Comparison of ENCODE assay signal across 9 cellular contexts in the genomic region with DNA sequence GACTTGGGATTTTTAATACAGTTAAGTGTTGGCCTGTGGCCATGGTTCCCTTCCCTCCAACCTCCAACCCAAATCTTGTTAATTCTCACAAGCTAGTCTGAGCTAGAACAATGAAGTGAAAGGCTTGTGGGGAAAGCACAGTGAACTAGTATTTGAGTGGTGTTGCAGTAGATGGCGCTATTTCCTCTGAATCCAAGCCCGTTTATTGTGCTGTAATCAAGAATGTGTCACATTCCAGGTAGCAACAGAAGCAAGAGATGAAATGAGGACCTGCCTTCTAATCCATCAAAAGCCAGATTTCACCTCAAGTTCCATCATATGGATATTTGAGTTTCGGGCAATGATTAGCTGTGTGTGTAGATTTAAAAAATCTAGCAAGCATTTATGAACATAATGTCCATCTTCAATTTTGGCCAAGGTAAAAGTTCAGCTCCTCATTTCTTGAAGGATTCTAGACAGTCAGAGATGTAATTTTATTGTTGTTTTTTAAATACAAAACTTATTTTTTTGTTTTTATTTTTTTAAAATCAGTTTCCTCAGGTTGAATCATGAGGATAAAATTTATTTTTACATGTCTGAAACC.
DNase-seq lines count a peak whose midpoint lies in the region; TF ChIP-seq lines count a peak whose summit lies in the region.
"Had no signal": no experiment of that assay in that cellular context is flagged by ENCODE, and none has a peak within 500 bp of the region (broad histone marks: within the 10 kb centered on the region; RNA-seq: fewer than 3 reads in every experiment).

No MANE protein-coding gene starts in this region.

- H3K79me2 ChIP-seq in MM.1S (ENCODE audit: low read length) (no peaks in the 10 kb centered on the region), fibroblast of lung (ENCODE audit: control insufficient read depth, insufficient read depth, low read length) (no peaks in the 10 kb centered on the region)

- H3K36me3 Mint-ChIP-seq in activated naive CD4-positive, alpha-beta T cell treated with anti-CD3 and anti-CD28 coated beads for 36 hours (ENCODE audit: low read depth) = no peaks in the 10 kb centered on the region
- H3K36me3 Mint-ChIP-seq in progenitor cell of endocrine pancreas (ENCODE audit: insufficient read depth) = no peaks in the 10 kb centered on the region
- H3K36me3 Mint-ChIP-seq: activated naive CD8-positive, alpha-beta T cell had no signal

- H3K27ac ChIP-seq in MM.1S (ENCODE audit: low read length) = no peak overlapping the region
- no peak overlapping the region for H3K27ac ChIP-seq in fibroblast of lung (ENCODE audit: insufficient read depth, low read length)

- no peaks in the 10 kb centered on the region for H3K27me3 ChIP-seq in MM.1S (replicated peaks; ENCODE audit: insufficient read depth, low read length)
- no peaks in the 10 kb centered on the region for H3K27me3 ChIP-seq in fibroblast of lung (ENCODE audit: control insufficient read depth, insufficient read depth, low read length)

- H3K9ac ChIP-seq in MM.1S (ENCODE audit: low read length) (no peak overlapping the region), fibroblast of lung (ENCODE audit: insufficient read depth, low read length) (no peak overlapping the region)

- H3K27me3 Mint-ChIP-seq in activated naive CD4-positive, alpha-beta T cell treated with anti-CD3 and anti-CD28 coated beads for 36 hours (ENCODE audit: low read depth) = peaks cover 13% of the 10 kb centered on the region
- no peaks in the 10 kb centered on the region for H3K27me3 Mint-ChIP-seq in progenitor cell of endocrine pancreas

- H3K9me3 ChIP-seq in MM.1S (replicated peaks; ENCODE audit: insufficient read depth, low read length) = no peaks in the 10 kb centered on the region
- no peaks in the 10 kb centered on the region for H3K9me3 ChIP-seq in fibroblast of lung (ENCODE audit: control insufficient read depth, insufficient read depth, low read depth, low read length)

- H3K4me2 ChIP-seq in MM.1S (ENCODE audit: low read depth, low read length) = no peak overlapping the region
- H3K4me2 ChIP-seq in fibroblast of lung (ENCODE audit: extremely low read depth, insufficient read depth, low read length) = no peak overlapping the region

- intact Hi-C loops in activated naive CD4-positive, alpha-beta T cell treated with anti-CD3 and anti-CD28 coated beads for 36 hours (cut with micrococcal nuclease) = no loop called here

- H3F3A ChIP-seq in MM.1S (ENCODE audit: insufficient read depth, low read length) = no peaks in the 10 kb centered on the region

- H2AFZ ChIP-seq in MM.1S (ENCODE audit: low read length) (no peak overlapping the region), fibroblast of lung (ENCODE audit: low read length) (no peak overlapping the region)

- H3K36me3 ChIP-seq in MM.1S (replicated peaks; ENCODE audit: insufficient read depth, low read length) (no peaks in the 10 kb centered on the region), fibroblast of lung (ENCODE audit: control insufficient read depth, insufficient read depth, low read length) (no peaks in the 10 kb centered on the region)

- CTCF ChIA-PET in activated naive CD4-positive, alpha-beta T cell treated with anti-CD3 and anti-CD28 coated beads for 36 hours (lab: Charles Lee) = interaction anchor here (0.6 to 2.1 kb wide), 6 partner anchors 9 to 859 kb away, joined by 3 to 12 read pairs (median 3); no protein-coding TSS in a partner anchor

- H3K4me3 ChIP-seq in MM.1S (ENCODE audit: low read length) (no peak overlapping the region), fibroblast of lung (replicated peaks in 1 of 4; ENCODE audit: control extremely low read depth in 1 of 4, insufficient read depth in 1 of 4, low read depth in 3 of 4, low read length in 4 of 4) (no peak overlapping the region)

- H3K9me3 Mint-ChIP-seq in activated naive CD4-positive, alpha-beta T cell treated with anti-CD3 and anti-CD28 coated beads for 36 hours = no peaks in the 10 kb centered on the region
- no peaks in the 10 kb centered on the region for H3K9me3 Mint-ChIP-seq in progenitor cell of endocrine pancreas (ENCODE audit: low read depth)

- no peak overlapping the region for H3K27ac Mint-ChIP-seq in activated naive CD4-positive, alpha-beta T cell treated with anti-CD3 and anti-CD28 coated beads for 36 hours
- H3K27ac Mint-ChIP-seq in progenitor cell of endocrine pancreas = no peak overlapping the region
- H3K27ac Mint-ChIP-seq: activated naive CD8-positive, alpha-beta T cell had no signal

- no peaks in the 10 kb centered on the region for H4K20me1 ChIP-seq in MM.1S (ENCODE audit: insufficient read depth, low read length)
- no peaks in the 10 kb centered on the region for H4K20me1 ChIP-seq in fibroblast of lung (ENCODE audit: control insufficient read depth, extremely low read depth, insufficient read depth, low read length)

- no peaks in the 10 kb centered on the region for H3K9me2 ChIP-seq in MM.1S (replicated peaks; ENCODE audit: insufficient read depth, low read length)

- H3K4me1 Mint-ChIP-seq in activated naive CD4-positive, alpha-beta T cell treated with anti-CD3 and anti-CD28 coated beads for 36 hours (ENCODE audit: low read depth) = no peaks in the 10 kb centered on the region
- peaks cover 4% of the 10 kb centered on the region for H3K4me1 Mint-ChIP-seq in progenitor cell of endocrine pancreas (ENCODE audit: low read depth)

- TF ChIP-seq CTCF in MM.1S (IDR thresholded peaks at IDR 0.05; ENCODE audit: low read length) = peak; percentile 77
- TF ChIP-seq CTCF in fibroblast of lung (conservative IDR thresholded peaks at IDR 0.05 in 1 of 2, IDR thresholded peaks at IDR 0.05 in 1 of 2; ENCODE audit: low read depth in 1 of 2, low read length in 2 of 2) = peak; percentile 20 to 52
- TF ChIP-seq CTCF in progenitor cell of endocrine pancreas (IDR thresholded peaks at IDR 0.05; ENCODE audit: unreplicated experiment) = peak; percentile 85

- H3K4me3 Mint-ChIP-seq in activated naive CD4-positive, alpha-beta T cell treated with anti-CD3 and anti-CD28 coated beads for 36 hours = no peak overlapping the region
- H3K4me3 Mint-ChIP-seq in progenitor cell of endocrine pancreas (ENCODE audit: low read depth) = no peak overlapping the region
- H3K4me3 Mint-ChIP-seq: activated naive CD8-positive, alpha-beta T cell had no signal

- peaks cover 3% of the 10 kb centered on the region; the same call in 1 of the 2 replicates for H3K4me1 ChIP-seq in MM.1S (ENCODE audit: low read length)
- no peaks in the 10 kb centered on the region for H3K4me1 ChIP-seq in fibroblast of lung (ENCODE audit: control insufficient read depth, extremely low read depth, insufficient read depth, low read length)

- DNase-seq in activated naive CD4-positive, alpha-beta T cell treated with anti-CD3 and anti-CD28 coated beads for 36 hours = peak; percentile 41
- DNase-seq in activated naive CD4-positive, alpha-beta T cell treated with Interleukin-2 at 50 U/mL for 16 hours = no peak
- peak; percentile 64 for DNase-seq in MM.1S
- DNase-seq in RKO (ENCODE audit: low spot score) = peak; percentile 61
- DNase-seq in fibroblast of lung (ENCODE audit: low read depth in 2 of 2) = peak in 1 of 2 donors; percentile 30
- DNase-seq in progenitor cell of endocrine pancreas (ENCODE audit: low spot score, unreplicated experiment) = peak; percentile 29
- DNase-seq in UCSD-AML1 (lab: John Stamatoyannopoulos, UW; ENCODE audit: unreplicated experiment) = no peak
- no peak for DNase-seq in stimulated activated CD4-positive, alpha-beta T cell treated with anti-CD3 and anti-CD28 coated beads, Interleukin-4, amount 100 ng/mL, for 4 hours

Comparison
In these comparisons a context has a peak if more than half of its experiments do, and no peak if none do; other contexts are left out.
1. DNase-seq: peak in activated naive CD4-positive, alpha-beta T cell treated with anti-CD3 and anti-CD28 coated beads for 36 hours (single experiment), MM.1S (single experiment), RKO (single experiment) and progenitor cell of endocrine pancreas (single experiment); none in activated naive CD4-positive, alpha-beta T cell treated with Interleukin-2 at 50 U/mL for 16 hours (single experiment), UCSD-AML1 (single experiment) and stimulated activated CD4-positive, alpha-beta T cell treated with anti-CD3 and anti-CD28 coated beads, Interleukin-4, amount 100 ng/mL, for 4 hours (0 of 2).
2. Peak in every context shown above with its lines, with median percentiles within 50 percentile points of each other: CTCF ChIP-seq.